In the genomic region with DNA sequence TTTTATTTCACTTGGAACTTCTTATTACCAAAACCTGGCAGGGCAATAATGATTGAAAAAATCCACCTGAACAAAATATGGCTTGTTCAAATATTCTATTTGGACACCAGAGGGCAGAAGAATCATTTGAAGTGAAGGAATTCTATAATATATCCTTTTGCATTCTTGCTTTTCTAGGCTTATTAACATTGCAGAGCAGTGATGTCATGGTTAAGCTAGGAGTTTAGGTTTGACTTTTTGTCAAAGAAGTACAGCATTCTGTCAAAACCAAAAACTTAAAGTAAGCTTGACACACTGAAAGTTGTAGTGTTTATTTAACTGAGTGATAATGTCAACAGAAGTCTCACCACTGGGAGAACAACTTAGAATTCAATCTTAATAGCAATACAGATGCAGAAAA, we compare ENCODE assay signal across 9 cellular contexts.
DNase-seq lines count a peak whose midpoint lies in the region; ATAC-seq, FAIRE-seq and TF ChIP-seq lines count a peak whose summit lies in the region.
"Had no signal": no experiment of that assay in that cellular context is flagged by ENCODE, and none has a peak within 500 bp of the region (broad histone marks: within the 10 kb centered on the region; RNA-seq: fewer than 3 reads in every experiment).

No MANE protein-coding gene starts in this region.

- H3K4me2 ChIP-seq in HepG2 (ENCODE audit: low read depth, low read length): no peak overlapping the region

- H3K79me2 ChIP-seq in HepG2 (ENCODE audit: insufficient read depth, low read length): no peaks in the 10 kb centered on the region

- no peak overlapping the region for H2AFZ ChIP-seq in HepG2 (ENCODE audit: low read length)

- H3K36me3 ChIP-seq in HepG2 (replicated peaks in 1 of 2; ENCODE audit: control insufficient read depth in 1 of 2, insufficient read depth in 2 of 2, low read length in 2 of 2): no peaks in the 10 kb centered on the region

- H3K4me1 ChIP-seq in HepG2 (ENCODE audit: insufficient read depth, low read length): no peaks in the 10 kb centered on the region

- TF ChIP-seq EP300 in HepG2 (IDR thresholded peaks at IDR 0.05; ENCODE audit: low read depth in 2 of 2, low read length in 2 of 2) (no peak), HepG2 (CRISPR knock-in tag; IDR thresholded peaks at IDR 0.05; ENCODE audit: borderline replicate concordance) (no peak)

- no peak overlapping the region for H3K4me3 ChIP-seq in HepG2 (replicated peaks in 1 of 3; ENCODE audit: insufficient read depth in 1 of 3, low read depth in 2 of 3, low read length in 3 of 3)

- DNase-seq in AG20443 (ENCODE audit: low spot score) (peak; percentile 41), LoVo (ENCODE audit: low spot score) (peak; percentile 54), amniotic stem cell (lab: John Stamatoyannopoulos, UW) (peak; percentile 56), HepG2 (ENCODE audit: low spot score) (peak; percentile 5), HuH-7 (ENCODE audit: low spot score) (no peak), cortex of kidney (lab: John Stamatoyannopoulos, UW) (no peak)

- CTCF ChIA-PET in HepG2 (lab: Yijun Ruan, JAX; ENCODE audit: low intra/inter-chr PET ratio, low total read pairs): interaction anchor here (1.1 to 1.2 kb wide), 2 partner anchors 720 to 1439 kb away, joined by 3 read pairs; no protein-coding TSS in a partner anchor

- H3K9me3 ChIP-seq in HepG2 (ENCODE audit: low read length): no peaks in the 10 kb centered on the region

- no peak for TF ChIP-seq RAD21 in HepG2 (CRISPR knock-in tag; IDR thresholded peaks at IDR 0.05)

- in situ Hi-C loops in HepG2 (cut with HindIII; ENCODE audit: extremely low pct_ligation_motif_present, low pct_unique_long_range_greater_than_20kb): loop anchor here (10.0 kb wide), 2 partner anchors 724 to 824 kb away; no protein-coding TSS in a partner anchor

- no peaks in the 10 kb centered on the region for H4K20me1 ChIP-seq in HepG2 (ENCODE audit: insufficient read depth, low read length)

- H3K9ac ChIP-seq in HepG2 (ENCODE audit: insufficient read depth, low read depth, low read length): no peak overlapping the region

- POLR2A ChIA-PET in HepG2 (lab: Yijun Ruan, JAX): no interaction called here

- BruUV-seq in HepG2 (replicated peaks; lab: Mats Ljungman, UMichigan): no TSS peak

- no peak for TF ChIP-seq POLR2A in HepG2 (IDR thresholded peaks at IDR 0.05; ENCODE audit: insufficient read depth in 1 of 2, low read depth in 2 of 2, low read length in 2 of 2)

- FAIRE-seq in HepG2 (lab: Jason Lieb, UNC): no peak

- H3K27ac ChIP-seq in HepG2 (ENCODE audit: extremely low read length, insufficient read depth, low read length): no peak overlapping the region
- H3K27ac ChIP-seq: HL-60 had no signal

- peak; percentile 45 for TF ChIP-seq CTCF in HepG2 (CRISPR knock-in tag; IDR thresholded peaks at IDR 0.05)

- ATAC-seq in GM18868 (IDR thresholded peaks at IDR 0.05; ENCODE audit: unreplicated experiment): peak; percentile 61
- 0 out of 3 replicates have a peak, but pooled peaks have one; percentile 35 for ATAC-seq in HepG2
- no peak for ATAC-seq in HG02588 (IDR thresholded peaks at IDR 0.05; ENCODE audit: unreplicated experiment)

- H3K27me3 ChIP-seq in HepG2 (ENCODE audit: control insufficient read depth in 1 of 2, insufficient read depth in 2 of 2, low read length in 2 of 2): no peaks in the 10 kb centered on the region; a peak in 1 of 5 replicates

- intact Hi-C loops in HepG2 (cut with micrococcal nuclease; ENCODE audit: unreplicated experiment): loop anchor here (2.0 to 5.0 kb wide), 3 partner anchors 720 to 820 kb away; no protein-coding TSS in a partner anchor

TF ChIP-seq in HepG2, 621 proteins besides CTCF, POLR2A, EP300 and RAD21:
- TF ChIP-seq U2AF1 (optimal IDR thresholded peaks at IDR 0.05; ENCODE audit: low read depth, low read length) (no peak), SMC3 (IDR thresholded peaks at IDR 0.05; ENCODE audit: low read length) (peak; percentile 18; the same call in 1 of the 2 replicates), ZNF44 (CRISPR knock-in tag; IDR thresholded peaks at IDR 0.05) (no peak), STAG1 (CRISPR knock-in tag; IDR thresholded peaks at IDR 0.05) (peak; percentile 57)
- TF ChIP-seq, protein P1, sequence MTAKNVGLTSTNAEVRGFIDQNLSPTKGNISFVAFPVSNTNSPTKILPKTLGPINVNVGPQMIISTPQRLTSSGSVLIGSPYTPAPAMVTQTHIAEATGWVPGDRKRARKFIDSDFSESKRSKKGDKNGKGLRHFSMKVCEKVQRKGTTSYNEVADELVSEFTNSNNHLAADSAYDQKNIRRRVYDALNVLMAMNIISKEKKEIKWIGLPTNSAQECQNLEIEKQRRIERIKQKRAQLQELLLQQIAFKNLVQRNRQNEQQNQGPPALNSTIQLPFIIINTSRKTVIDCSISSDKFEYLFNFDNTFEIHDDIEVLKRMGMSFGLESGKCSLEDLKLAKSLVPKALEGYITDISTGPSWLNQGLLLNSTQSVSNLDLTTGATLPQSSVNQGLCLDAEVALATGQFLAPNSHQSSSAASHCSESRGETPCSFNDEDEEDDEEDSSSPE (CRISPR knock-in tag; IDR thresholded peaks at IDR 0.05): no peak

Comparison
In these comparisons a context has a peak if more than half of its experiments do, and no peak if none do; other contexts are left out.
1. DNase-seq: peak in AG20443 (single experiment), LoVo (single experiment), amniotic stem cell (single experiment) and HepG2 (single experiment); none in HuH-7 (single experiment) and cortex of kidney (single experiment).